ENCODE assay signal across 10 cellular contexts in genomic region chr1:105137543-105138444, GRCh38.
DNase-seq lines count a peak whose midpoint lies in the region; FAIRE-seq and TF ChIP-seq lines count a peak whose summit lies in the region.
"Had no signal": no experiment of that assay in that cellular context is flagged by ENCODE, and none has a peak within 500 bp of the region (broad histone marks: within the 10 kb centered on the region; RNA-seq: fewer than 3 reads in every experiment).

No MANE protein-coding gene starts in this region.

- H3K4me1 Mint-ChIP-seq in brain (peaks cover 22% of the 10 kb centered on the region), type B pancreatic cell (ENCODE audit: unreplicated experiment) (peaks cover 11% of the 10 kb centered on the region)
- H3K4me1 Mint-ChIP-seq: B cell had no signal

- H3K27me3 ChIP-seq in breast epithelium (no peaks in the 10 kb centered on the region), sigmoid colon (no peaks in the 10 kb centered on the region)

- DNase-seq in T47D (ENCODE audit: low read depth in 1 of 2, low spot score in 1 of 2) (peak; percentile 28 to 70), breast epithelium (ENCODE audit: low spot score in 2 of 2) (no peak), NCI-H2029 (lab: John Stamatoyannopoulos, UW) (peak; percentile 5), type B pancreatic cell (ENCODE audit: extremely low spot score, unreplicated experiment) (no peak), GF-D8 (lab: John Stamatoyannopoulos, UW) (no peak), sigmoid colon (no peak), GM19239 (ENCODE audit: insufficient read length, low spot score) (no peak)

- TF ChIP-seq CTCF in breast epithelium (IDR thresholded peaks at IDR 0.05) (no peak), brain (conservative IDR thresholded peaks at IDR 0.05) (peak; percentile 43 to 67), type B pancreatic cell (conservative IDR thresholded peaks at IDR 0.05) (peak; percentile 69), sigmoid colon (IDR thresholded peaks at IDR 0.05) (no peak)

- H3K36me3 Mint-ChIP-seq in brain, result no peaks in the 10 kb centered on the region
- H3K36me3 Mint-ChIP-seq in type B pancreatic cell, result no peaks in the 10 kb centered on the region

- TF ChIP-seq EP300 in sigmoid colon (IDR thresholded peaks at IDR 0.05), result no peak

- H3K9me3 Mint-ChIP-seq in brain, result no peaks in the 10 kb centered on the region
- H3K9me3 Mint-ChIP-seq in type B pancreatic cell, result no peaks in the 10 kb centered on the region

- no peak for FAIRE-seq in GM19239 (lab: Jason Lieb, UNC)

- intact Hi-C loops in breast epithelium (cut with DNase I; ENCODE audit: low total_unique reads), result no loop called here
- intact Hi-C loops in sigmoid colon (cut with DNase I), result no loop called here

- 59 to 68% methylated on average over 14 of the region's 14 CpGs for whole genome bisulfite sequencing in sigmoid colon, 2 donors

- peak overlapping the region in 3 of 5 experiments; percentile 23 to 88 (median 70) for H3K27ac Mint-ChIP-seq in brain
- peak overlapping the region; percentile 55 for H3K27ac Mint-ChIP-seq in type B pancreatic cell
- H3K27ac Mint-ChIP-seq: B cell had no signal

- no peak overlapping the region for H3K4me3 Mint-ChIP-seq in brain
- H3K4me3 Mint-ChIP-seq in type B pancreatic cell, result no peak overlapping the region
- H3K4me3 Mint-ChIP-seq: B cell had no signal

- no peak overlapping the region for H3K4me3 ChIP-seq in breast epithelium
- H3K4me3 ChIP-seq in sigmoid colon, result no peak overlapping the region
- H3K4me3 ChIP-seq: SK-N-MC had no signal

- no peaks in the 10 kb centered on the region for H3K4me1 ChIP-seq in breast epithelium
- no peaks in the 10 kb centered on the region for H3K4me1 ChIP-seq in sigmoid colon

- TF ChIP-seq POLR2A in breast epithelium (IDR thresholded peaks at IDR 0.05), result no peak
- no peak for TF ChIP-seq POLR2A in sigmoid colon (IDR thresholded peaks at IDR 0.05)

- in situ Hi-C loops in T47D (cut with HindIII; ENCODE audit: low pct_unique_long_range_greater_than_20kb, low sequenced_read_pairs), result no loop called here

- H3K36me3 ChIP-seq in breast epithelium, result no peaks in the 10 kb centered on the region
- no peaks in the 10 kb centered on the region for H3K36me3 ChIP-seq in sigmoid colon

- H3K27ac ChIP-seq in breast epithelium, result no peak overlapping the region
- no peak overlapping the region for H3K27ac ChIP-seq in sigmoid colon
- H3K27ac ChIP-seq: SK-N-MC had no signal

- H3K9me3 ChIP-seq in breast epithelium (no peaks in the 10 kb centered on the region), sigmoid colon (no peaks in the 10 kb centered on the region)

- H3K27me3 Mint-ChIP-seq in brain, result no peaks in the 10 kb centered on the region
- H3K27me3 Mint-ChIP-seq in type B pancreatic cell, result no peaks in the 10 kb centered on the region
- H3K27me3 Mint-ChIP-seq: B cell had no signal

Comparison
In these comparisons a context has a peak if more than half of its experiments do, and no peak if none do; other contexts are left out.
1. DNase-seq: peak in T47D (2 of 2) and NCI-H2029 (single experiment); none in breast epithelium (0 of 2), type B pancreatic cell (single experiment), GF-D8 (single experiment), sigmoid colon (single experiment) and GM19239 (single experiment).
2. CTCF ChIP-seq: peak in brain (2 of 2) and type B pancreatic cell (single experiment); none in breast epithelium (0 of 3) and sigmoid colon (0 of 4).